ENCODE assay signal across 11 cellular contexts in the genomic region with DNA sequence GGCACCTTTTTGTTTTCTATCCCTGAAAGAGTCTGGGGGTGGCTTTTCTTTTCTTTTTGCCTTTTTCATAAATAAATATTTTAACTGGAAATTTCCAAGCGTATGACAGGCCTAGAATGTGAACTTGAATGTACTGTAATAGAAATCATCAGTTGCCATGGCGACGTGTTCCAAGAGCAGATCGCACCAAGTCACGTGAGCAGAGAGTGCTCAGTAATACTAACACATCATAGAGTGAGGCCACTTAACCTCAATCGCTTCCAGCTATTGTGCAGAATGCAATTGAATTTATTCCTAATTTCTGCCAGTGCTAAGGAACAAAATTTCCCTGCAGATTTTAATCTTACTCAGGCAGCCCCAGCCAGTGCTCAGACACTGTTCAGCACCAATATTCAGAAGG. TPM values are rescaled to one million over a fixed set of nuclear protein-coding genes. Genes with fewer than 3 reads are reported as not detected.
A peak's percentile ranks its signal among the peaks of the same experiment; 100 is the strongest.
DNase-seq lines count a peak whose midpoint lies in the region; ATAC-seq, FAIRE-seq and TF ChIP-seq lines count a peak whose summit lies in the region.
"Had no signal": no experiment of that assay in that cellular context is flagged by ENCODE, and none has a peak within 500 bp of the region (broad histone marks: within the 10 kb centered on the region; RNA-seq: fewer than 3 reads in every experiment).

No MANE protein-coding gene starts in this region.

- TF ChIP-seq POLR2A in K562 (conservative IDR thresholded peaks at IDR 0.05): no peak

- in situ Hi-C loops in K562 (cut with MboI): no loop called here

- H3K27ac Mint-ChIP-seq in activated naive CD4-positive, alpha-beta T cell treated with anti-CD3 and anti-CD28 coated beads for 36 hours: no peak overlapping the region
- H3K27ac Mint-ChIP-seq in T-helper 2 cell treated with Interferon-gamma antibody and Interleukin-4, amounts not matched to agents 5 μg/mL and 100 μg/mL, for 36 hours: no peak overlapping the region
- H3K27ac Mint-ChIP-seq in neural progenitor cell: no peak overlapping the region
- H3K27ac Mint-ChIP-seq: activated naive CD4-positive, alpha-beta T cell treated with anti-CD3 and anti-CD28 coated beads, Interleukin-2, amount 50 U/mL, for 24 hours; IgD-negative memory B cell had no signal

- H3F3A ChIP-seq in neural progenitor cell (ENCODE audit: low read depth): no peaks in the 10 kb centered on the region

- H3K27me3 ChIP-seq in K562 (ENCODE audit: control insufficient read depth in 2 of 2, insufficient read depth in 2 of 2, low read length in 2 of 2): peaks cover 4 to 22% of the 10 kb centered on the region in 2 experiments; a peak in 2 of 5 replicates
- no peaks in the 10 kb centered on the region for H3K27me3 ChIP-seq in neural progenitor cell

- POLR2A ChIA-PET in K562 (lab: Yijun Ruan, JAX): no interaction called here

- no peaks in the 10 kb centered on the region for H3K9me3 Mint-ChIP-seq in activated naive CD4-positive, alpha-beta T cell treated with anti-CD3 and anti-CD28 coated beads for 36 hours
- no peaks in the 10 kb centered on the region for H3K9me3 Mint-ChIP-seq in T-helper 2 cell treated with Interferon-gamma antibody and Interleukin-4, amounts not matched to agents 5 μg/mL and 100 μg/mL, for 36 hours
- no peaks in the 10 kb centered on the region for H3K9me3 Mint-ChIP-seq in neural progenitor cell
- H3K9me3 Mint-ChIP-seq: activated naive CD4-positive, alpha-beta T cell treated with anti-CD3 and anti-CD28 coated beads, Interleukin-2, amount 50 U/mL, for 24 hours; IgD-negative memory B cell had no signal

- H3K79me2 ChIP-seq in K562 (ENCODE audit: control insufficient read depth, insufficient read depth, low read length): no peaks in the 10 kb centered on the region
- no peaks in the 10 kb centered on the region for H3K79me2 ChIP-seq in neural progenitor cell (ENCODE audit: low read depth)

- intact Hi-C loops in K562 (cut with micrococcal nuclease): no loop called here
- intact Hi-C loops in activated naive CD4-positive, alpha-beta T cell treated with anti-CD3 and anti-CD28 coated beads for 36 hours (cut with micrococcal nuclease): no loop called here

- no peak for TF ChIP-seq RAD21 in K562 (CRISPR knock-in tag; conservative IDR thresholded peaks at IDR 0.05 in 1 of 2, IDR thresholded peaks at IDR 0.05 in 1 of 2)

- no peak overlapping the region for H3K4me3 Mint-ChIP-seq in activated naive CD4-positive, alpha-beta T cell treated with anti-CD3 and anti-CD28 coated beads for 36 hours
- no peak overlapping the region for H3K4me3 Mint-ChIP-seq in T-helper 2 cell treated with Interferon-gamma antibody and Interleukin-4, amounts not matched to agents 5 μg/mL and 100 μg/mL, for 36 hours
- H3K4me3 Mint-ChIP-seq in neural progenitor cell: no peak overlapping the region
- H3K4me3 Mint-ChIP-seq: activated naive CD4-positive, alpha-beta T cell treated with anti-CD3 and anti-CD28 coated beads, Interleukin-2, amount 50 U/mL, for 24 hours; IgD-negative memory B cell had no signal

- no peak for TF ChIP-seq EP300 in K562 (IDR thresholded peaks at IDR 0.05; ENCODE audit: low read length)

- DNase-seq in AG09309 (ENCODE audit: low read depth) (peak; percentile 76), NCI-H1092 (lab: John Stamatoyannopoulos, UW) (peak; percentile 86), K562 (ENCODE audit: extremely low read depth in 1 of 4, low spot score in 3 of 4) (peak in 1 of 4 experiments; percentile 14), medulla oblongata (ENCODE audit: extremely low spot score) (peak; percentile 69), neural progenitor cell (ENCODE audit: low spot score) (no peak)
- DNase-seq in activated CD4-positive, alpha-beta T cell treated with anti-CD3 and anti-CD28 coated beads, Interleukin-2, amount 50 U/mL, for 1 hour: no peak
- no peak for DNase-seq in activated naive CD4-positive, alpha-beta T cell treated with anti-CD3 and anti-CD28 coated beads for 36 hours
- no peak for DNase-seq in T-helper 2 cell treated with Interferon-gamma antibody and Interleukin-4, amounts not matched to agents 5 μg/mL and 100 μg/mL, for 36 hours (ENCODE audit: low spot score)
- DNase-seq: T-helper 1 cell had no signal

- H3K27ac ChIP-seq in K562 (ENCODE audit: extremely low read depth, low read depth, low read length) (no peak overlapping the region), neural progenitor cell (no peak overlapping the region)

- H3K36me3 ChIP-seq in K562 (ENCODE audit: control insufficient read depth, insufficient read depth, low read length) (no peaks in the 10 kb centered on the region), neural progenitor cell (no peaks in the 10 kb centered on the region)

- H3K4me3 ChIP-seq in AG09309 (ENCODE audit: control insufficient read depth, low read depth, low read length) (no peak overlapping the region), K562 (no peak overlapping the region), neural progenitor cell (no peak overlapping the region)

- no peak for ATAC-seq in K562

- BruUV-seq in K562 (replicated peaks; lab: Mats Ljungman, UMichigan): no TSS peak

- no peaks in the 10 kb centered on the region for H3K9me1 ChIP-seq in K562 (ENCODE audit: control insufficient read depth, insufficient read depth, low read length)

- WGBS in K562 (ENCODE audit: insufficient coverage, low coverage, missing lambda C conversion rate): 4% methylated on average over 6 of the region's 6 CpGs

- CTCF ChIA-PET in K562 (lab: Yijun Ruan, JAX; ENCODE audit: low intra/inter-chr PET ratio): no interaction called here
- CTCF ChIA-PET in activated naive CD4-positive, alpha-beta T cell treated with anti-CD3 and anti-CD28 coated beads for 36 hours (lab: Charles Lee): no interaction called here

- no peaks in the 10 kb centered on the region for H3K4me1 Mint-ChIP-seq in activated naive CD4-positive, alpha-beta T cell treated with anti-CD3 and anti-CD28 coated beads for 36 hours (ENCODE audit: low read depth)
- peaks cover 2% of the 10 kb centered on the region for H3K4me1 Mint-ChIP-seq in T-helper 2 cell treated with Interferon-gamma antibody and Interleukin-4, amounts not matched to agents 5 μg/mL and 100 μg/mL, for 36 hours (ENCODE audit: low read depth)
- peaks cover 55% of the 10 kb centered on the region for H3K4me1 Mint-ChIP-seq in neural progenitor cell
- H3K4me1 Mint-ChIP-seq: activated naive CD4-positive, alpha-beta T cell treated with anti-CD3 and anti-CD28 coated beads, Interleukin-2, amount 50 U/mL, for 24 hours had no signal

- H3K4me1 ChIP-seq in K562 (replicated peaks in 1 of 2; ENCODE audit: control insufficient read depth in 2 of 2, insufficient read depth in 2 of 2, low read length in 2 of 2) (no peaks in the 10 kb centered on the region), neural progenitor cell (peaks cover 5% of the 10 kb centered on the region)

- TF ChIP-seq CTCF in AG09309 (IDR thresholded peaks at IDR 0.05; ENCODE audit: control insufficient read depth, insufficient read depth, low read depth, low read length, missing control alignments): no peak
- TF ChIP-seq CTCF in K562 (IDR thresholded peaks at IDR 0.05 in 2 of 3, conservative IDR thresholded peaks at IDR 0.05 in 1 of 3; ENCODE audit: insufficient read depth in 2 of 3, low read depth in 1 of 3, low read length in 3 of 3): no peak
- TF ChIP-seq CTCF in neural progenitor cell (IDR thresholded peaks at IDR 0.05): no peak

- H3K4me2 ChIP-seq in K562 (ENCODE audit: insufficient read depth, low read length) (no peak overlapping the region), neural progenitor cell (no peak overlapping the region)

- H4K20me1 ChIP-seq in K562 (replicated peaks; ENCODE audit: control insufficient read depth, insufficient read depth, low read length) (no peaks in the 10 kb centered on the region), neural progenitor cell (ENCODE audit: low read depth) (no peaks in the 10 kb centered on the region)

- H2AFZ ChIP-seq in K562 (ENCODE audit: low read depth, low read length) (no peak overlapping the region), neural progenitor cell (replicated peaks) (no peak overlapping the region)

- no peak for FAIRE-seq in K562 (lab: Jason Lieb, UNC)

- H3K36me3 Mint-ChIP-seq in activated naive CD4-positive, alpha-beta T cell treated with anti-CD3 and anti-CD28 coated beads for 36 hours (ENCODE audit: low read depth): no peaks in the 10 kb centered on the region
- no peaks in the 10 kb centered on the region for H3K36me3 Mint-ChIP-seq in T-helper 2 cell treated with Interferon-gamma antibody and Interleukin-4, amounts not matched to agents 5 μg/mL and 100 μg/mL, for 36 hours (ENCODE audit: low read depth)
- no peaks in the 10 kb centered on the region for H3K36me3 Mint-ChIP-seq in neural progenitor cell
- H3K36me3 Mint-ChIP-seq: activated naive CD4-positive, alpha-beta T cell treated with anti-CD3 and anti-CD28 coated beads, Interleukin-2, amount 50 U/mL, for 24 hours; IgD-negative memory B cell had no signal

- H3K9ac ChIP-seq in K562 (ENCODE audit: insufficient read depth in 1 of 2, low read depth in 2 of 2, low read length in 2 of 2): no peak overlapping the region
- H3K9ac ChIP-seq in neural progenitor cell: no peak overlapping the region

- no peaks in the 10 kb centered on the region for H3K27me3 Mint-ChIP-seq in activated naive CD4-positive, alpha-beta T cell treated with anti-CD3 and anti-CD28 coated beads for 36 hours (ENCODE audit: low read depth)
- H3K27me3 Mint-ChIP-seq in T-helper 2 cell treated with Interferon-gamma antibody and Interleukin-4, amounts not matched to agents 5 μg/mL and 100 μg/mL, for 36 hours (ENCODE audit: low read depth): no peaks in the 10 kb centered on the region
- peaks cover 2% of the 10 kb centered on the region for H3K27me3 Mint-ChIP-seq in neural progenitor cell (ENCODE audit: insufficient read depth, low read depth)
- H3K27me3 Mint-ChIP-seq: activated naive CD4-positive, alpha-beta T cell treated with anti-CD3 and anti-CD28 coated beads, Interleukin-2, amount 50 U/mL, for 24 hours; IgD-negative memory B cell had no signal

- no peaks in the 10 kb centered on the region for H3K9me3 ChIP-seq in K562 (replicated peaks; ENCODE audit: control insufficient read depth, insufficient read depth, low read depth, low read length)
- H3K9me3 ChIP-seq in neural progenitor cell (ENCODE audit: low read depth): no peaks in the 10 kb centered on the region

RNA-seq across cellular contexts. Expression of a gene that starts 26.1 kb away (rescaled TPM):
- 0.32 and 0.67 TPM in 2 replicates for total RNA-seq in K562 (2011; cell fraction: chromatin; rRNA removed; ENCODE audit: low replicate concordance)
- 0.26 and 0.33 TPM in 2 replicates for total RNA-seq in K562 (2011; cell fraction: nucleolus; rRNA removed)
- total RNA-seq in K562 (2011; cell fraction: nucleoplasm; rRNA removed): 0.15 and 0.53 TPM in 2 replicates
- 0.68 and 0.78 TPM in 2 replicates for total RNA-seq in K562 (2014; rRNA removed)
- 0.64 and 0.91 TPM in 2 replicates for total RNA-seq in K562 (2014; rRNA removed; fragmentation: Illumina TruSeq; extraction: Trizol)
- total RNA-seq in K562 (2015; rRNA removed; fragmentation: Illumina TruSeq; extraction: Trizol): 0.34 and 0.72 TPM in 2 replicates
- 0.27 and 0.47 TPM in 2 replicates for total RNA-seq in K562 (2021)
- 0.13 and 0.20 TPM in 2 replicates for polyA plus RNA-seq in K562 (2011; rRNA removed)
- 0.09 TPM in 1 of 2 replicates, not detected in the other for polyA plus RNA-seq in K562 (2011; cell fraction: cytosol; rRNA removed)
- polyA plus RNA-seq in K562 (2011; cell fraction: nucleus; rRNA removed): 0.41 and 0.87 TPM in 2 replicates
- 0.59 and 2.5 TPM in 2 replicates for polyA plus RNA-seq in K562 (2012)
- 0.21 and 0.64 TPM in 2 replicates for polyA plus RNA-seq in K562 (2014; fragmentation: Illumina TruSeq; extraction: Trizol)
- polyA plus RNA-seq in K562 (2014; fragmentation: Nextera tagmentation; extraction: Ambion mirVana): under 1 TPM; 0.15 to 0.41 TPM
- 0.18 and 0.29 TPM in 2 replicates for polyA plus RNA-seq in K562 (2014; rRNA removed)
- 0.95 and 1.5 TPM in 2 replicates for polyA minus RNA-seq in K562 (2011; rRNA and poly(A)+ RNA removed)
- polyA minus RNA-seq in K562 (2011; cell fraction: cytosol; rRNA and poly(A)+ RNA removed): not detected in 2 replicates
- 0.40 and 0.89 TPM in 2 replicates for polyA minus RNA-seq in K562 (2011; cell fraction: nucleus; rRNA and poly(A)+ RNA removed)
- total RNA-seq in activated naive CD4-positive, alpha-beta T cell treated with anti-CD3 and anti-CD28 coated beads for 36 hours: under 1 TPM; 0.17 to 0.24 TPM
- total RNA-seq in neural progenitor cell (ENCODE audit: low replicate concordance): 0.96 and 12.8 TPM in 2 replicates

Comparison
In these comparisons a context has a peak if more than half of its experiments do, and no peak if none do; other contexts are left out.
1. DNase-seq: peak in AG09309 (single experiment), NCI-H1092 (single experiment) and medulla oblongata (single experiment); none in activated CD4-positive, alpha-beta T cell treated with anti-CD3 and anti-CD28 coated beads, Interleukin-2, amount 50 U/mL, for 1 hour (single experiment), activated naive CD4-positive, alpha-beta T cell treated with anti-CD3 and anti-CD28 coated beads for 36 hours (single experiment), T-helper 2 cell treated with Interferon-gamma antibody and Interleukin-4, amounts not matched to agents 5 μg/mL and 100 μg/mL, for 36 hours (single experiment) and neural progenitor cell (single experiment).